In genomic region chr20:32354592-32355416, GRCh38 we compare ENCODE assay signal across 9 cellular contexts. TPM values are rescaled to one million over a fixed set of nuclear protein-coding genes. Genes with fewer than 3 reads are reported as not detected.
A peak's percentile ranks its signal among the peaks of the same experiment; 100 is the strongest.
DNase-seq lines count a peak whose midpoint lies in the region; ATAC-seq and TF ChIP-seq lines count a peak whose summit lies in the region.
"Had no signal": no experiment of that assay in that cellular context is flagged by ENCODE, and none has a peak within 500 bp of the region (broad histone marks: within the 10 kb centered on the region; RNA-seq: fewer than 3 reads in every experiment).

No MANE protein-coding gene starts in this region.

- no peaks in the 10 kb centered on the region for H3K27me3 ChIP-seq in AG04450 (ENCODE audit: control insufficient read depth, insufficient read depth, low read length)

- H3K27me3 Mint-ChIP-seq in endothelial cell (ENCODE audit: unreplicated experiment): peaks cover 3% of the 10 kb centered on the region

- peaks cover 11% of the 10 kb centered on the region for H3K36me3 Mint-ChIP-seq in endothelial cell (ENCODE audit: low read depth, unreplicated experiment)

- TF ChIP-seq CTCF in AG04450 (IDR thresholded peaks at IDR 0.05; ENCODE audit: low read depth, low read length) (no peak), fibroblast of mammary gland (conservative IDR thresholded peaks at IDR 0.05; ENCODE audit: control insufficient read depth, insufficient read depth, low read depth, low read length) (no peak), endothelial cell (IDR thresholded peaks at IDR 0.05; ENCODE audit: unreplicated experiment) (no peak)

- no peak overlapping the region for H3K4me3 ChIP-seq in AG04450 (ENCODE audit: low read depth, low read length)
- no peak overlapping the region for H3K4me3 ChIP-seq in fibroblast of mammary gland (ENCODE audit: control insufficient read depth, low read depth, low read length)

- CTCF ChIA-PET in AG04450 (lab: Charles Lee): no interaction called here

- H3K9me3 ChIP-seq in AG04450 (ENCODE audit: control insufficient read depth, insufficient read depth, low read length): peaks cover 5% of the 10 kb centered on the region

- DNase-seq in AG04450 (ENCODE audit: low read depth, low spot score) (no peak), OCI-M1 (lab: John Stamatoyannopoulos, UW) (peak; percentile 42), fibroblast of mammary gland (ENCODE audit: low read depth) (peak; percentile 85), endothelial cell (ENCODE audit: low spot score) (no peak), COR-L47 (lab: John Stamatoyannopoulos, UW) (no peak), NCI-H748 treated with DMSO at 0.1 percent for 48 hours (lab: John Stamatoyannopoulos, UW) (no peak)
- DNase-seq: hypothalamus had no signal

- no peak overlapping the region for H3K27ac Mint-ChIP-seq in endothelial cell (ENCODE audit: unreplicated experiment)

- peak; percentile 27 for ATAC-seq in GM18517 (IDR thresholded peaks at IDR 0.05; ENCODE audit: unreplicated experiment)
- no peak for ATAC-seq in HG02763 (IDR thresholded peaks at IDR 0.05; ENCODE audit: unreplicated experiment)

- H3K4me1 Mint-ChIP-seq in endothelial cell (ENCODE audit: unreplicated experiment): peaks cover 14% of the 10 kb centered on the region

- peak overlapping the region; percentile 12 for H3K27ac ChIP-seq in AG04450 (ENCODE audit: low read depth, low read length)

- no peak overlapping the region for H3K4me3 Mint-ChIP-seq in endothelial cell (ENCODE audit: unreplicated experiment)

- no peaks in the 10 kb centered on the region for H3K9me3 Mint-ChIP-seq in endothelial cell (ENCODE audit: unreplicated experiment)

- POLR2A ChIA-PET in AG04450 (lab: Yijun Ruan, JAX): interaction anchor here (1.5 kb wide), 1 partner anchor 29 kb away, joined by 5 read pairs; no protein-coding TSS in a partner anchor

RNA-seq across cellular contexts. Expression of gene ASXL1, which starts 3.3 kb away (rescaled TPM):
- polyA plus RNA-seq in AG04450 (2011; rRNA removed): 28.9 and 31.7 TPM in 2 replicates
- 84.6 and 112 TPM in 2 replicates for polyA minus RNA-seq in AG04450 (2011; rRNA and poly(A)+ RNA removed)
- total RNA-seq in endothelial cell (ENCODE audit: unreplicated experiment): 90.8 TPM

Comparison
In these comparisons a context has a peak if more than half of its experiments do, and no peak if none do; other contexts are left out.
1. DNase-seq: peak in OCI-M1 (single experiment) and fibroblast of mammary gland (single experiment); none in AG04450 (single experiment), endothelial cell (single experiment), COR-L47 (single experiment) and NCI-H748 treated with DMSO at 0.1 percent for 48 hours (single experiment).